Comparison of ENCODE assay signal across 1 cellular context in genomic region chr11:67272327-67273259, GRCh38.
TF ChIP-seq lines count a peak whose summit lies in the region.

No MANE protein-coding gene starts in this region.

TF ChIP-seq in SK-N-SH treated with all-trans-retinoic acid at 6 μM for 48 hours, 23 proteins besides CTCF, POLR2A, EP300 and RAD21 (continued from another document):
- TF ChIP-seq PATZ1 (CRISPR knock-in tag; IDR thresholded peaks at IDR 0.05; ENCODE audit: borderline replicate concordance) (no peak), RARB (CRISPR knock-in tag; IDR thresholded peaks at IDR 0.05) (no peak), ZFP3 (CRISPR knock-in tag; IDR thresholded peaks at IDR 0.05) (no peak)
TF ChIP-seq in SK-N-SH treated with all-trans-retinoic acid at 6 μM for 48 hours: peak in this region for 0.
